ENCODE assay signal across 8 cellular contexts in genomic region chr6:136920216-136920857, GRCh38. TPM values are rescaled to one million over a fixed set of nuclear protein-coding genes. Genes with fewer than 3 reads are reported as not detected.
A peak's percentile ranks its signal among the peaks of the same experiment; 100 is the strongest.
DNase-seq lines count a peak whose midpoint lies in the region; ATAC-seq, FAIRE-seq and TF ChIP-seq lines count a peak whose summit lies in the region.
"Had no signal": no experiment of that assay in that cellular context is flagged by ENCODE, and none has a peak within 500 bp of the region (broad histone marks: within the 10 kb centered on the region; RNA-seq: fewer than 3 reads in every experiment).

No MANE protein-coding gene starts in this region.

- 43% methylated on average over 16 of the region's 16 CpGs; no CpG with 5 or more reads in 1 of the 2 experiments for WGBS in H1 (ENCODE audit: extremely low coverage in 1 of 2, insufficient coverage in 1 of 2, insufficient read length in 1 of 2, insufficient replicate concordance in 2 of 2, low coverage in 1 of 2, low lambda C conversion rate in 2 of 2, missing lambda C conversion rate in 1 of 2), 2 experiments
- WGBS in psoas muscle, 3 donors = 7 to 11% (median 7%) methylated on average over 16 of the region's 16 CpGs

- peak overlapping the region; percentile 35 for H2BK12ac ChIP-seq in H1 (ENCODE audit: low read depth, low read length)

- intact Hi-C loops in psoas muscle (cut with DNase I) = no loop called here

- H3K23ac ChIP-seq in H1 (ENCODE audit: insufficient read length) = no peak overlapping the region

- H3K36me3 ChIP-seq in H1 (ENCODE audit: control insufficient read depth in 2 of 4, insufficient read depth in 4 of 4, low read length in 3 of 4) (peaks cover 0 to 4% (median 0%) of the 10 kb centered on the region in 4 experiments; a peak in 1 of 8 replicates), psoas muscle (ENCODE audit: insufficient read depth in 1 of 2, low read depth in 1 of 2) (no peaks in the 10 kb centered on the region), BE2C (peaks cover 3% of the 10 kb centered on the region; the same call in 1 of the 2 replicates)

- TF ChIP-seq RAD21 in H1 (IDR thresholded peaks at IDR 0.05 in 1 of 2, conservative IDR thresholded peaks at IDR 0.05 in 1 of 2; ENCODE audit: low read depth in 2 of 2, low read length in 2 of 2) = no peak

- H3K14ac ChIP-seq in H1 (ENCODE audit: insufficient read length) = no peak overlapping the region

- no peaks in the 10 kb centered on the region for H4K20me1 ChIP-seq in H1 (replicated peaks in 1 of 2; ENCODE audit: control insufficient read depth in 1 of 2, insufficient read depth in 2 of 2, low read length in 2 of 2)

- H2AFZ ChIP-seq in H1 (ENCODE audit: low read length) = 0 out of 2 replicates have a peak overlapping the region, but pooled peaks have one; percentile 19

- no peak overlapping the region; a peak in 1 of 7 replicates for H3K9ac ChIP-seq in H1 (replicated peaks in 1 of 4; ENCODE audit: extremely low read depth in 1 of 4, low read depth in 3 of 4, low read length in 3 of 4)

- peaks cover 0 to 12% (median 10%) of the 10 kb centered on the region in 4 experiments; a peak in 5 of 7 replicates for H3K4me1 ChIP-seq in H1 (replicated peaks in 1 of 4; ENCODE audit: control insufficient read depth in 3 of 4, insufficient read depth in 4 of 4, low read length in 3 of 4)
- H3K4me1 ChIP-seq in psoas muscle = peaks cover 20% of the 10 kb centered on the region
- H3K4me1 ChIP-seq in BE2C = peaks cover 14% of the 10 kb centered on the region

- H3K79me2 ChIP-seq in H1 (ENCODE audit: control insufficient read depth in 1 of 2, insufficient read depth in 2 of 2, low read length in 2 of 2) = no peaks in the 10 kb centered on the region

- ATAC-seq in psoas muscle (peak in 1 of 4 donors; percentile 27), HG03378 (IDR thresholded peaks at IDR 0.05; ENCODE audit: unreplicated experiment) (no peak)

- POLR2A ChIA-PET in H1 (lab: Charles Lee; ENCODE audit: partially characterized antibody) = interaction anchor here (1.1 kb wide), 1 partner anchor 40 kb away, joined by 3 read pairs; no protein-coding TSS in a partner anchor

- H3K23me2 ChIP-seq in H1 (ENCODE audit: low read depth, low read length) = peaks cover 16% of the 10 kb centered on the region

- H4K8ac ChIP-seq in H1 (ENCODE audit: extremely low read depth, insufficient read depth, low read length) = no peak overlapping the region

- H2BK20ac ChIP-seq in H1 (ENCODE audit: low read length) = no peak overlapping the region

- no peak overlapping the region for H3K27ac ChIP-seq in H1 (ENCODE audit: low read depth, low read length)
- no peak overlapping the region for H3K27ac ChIP-seq in psoas muscle

- CTCF ChIA-PET in H1 (lab: Charles Lee; ENCODE audit: partially characterized antibody) = interaction anchor here (0.6 to 1.9 kb wide), 8 partner anchors 37 to 302 kb away, joined by 3 to 5 read pairs (median 4); partner anchors contain the start of gene MAP3K5

- H2BK5ac ChIP-seq in H1 (ENCODE audit: low read depth, low read length) = no peak overlapping the region; the same call in 1 of the 2 replicates

- peaks cover 0 to 3% of the 10 kb centered on the region in 2 experiments; a peak in 1 of 4 replicates for H3K9me3 ChIP-seq in H1 (ENCODE audit: insufficient read depth in 2 of 2, low read depth in 1 of 2, low read length in 1 of 2)
- H3K9me3 ChIP-seq in psoas muscle = no peaks in the 10 kb centered on the region
- H3K9me3 ChIP-seq in BE2C = no peaks in the 10 kb centered on the region; the same call in 1 of the 2 replicates

- no peak overlapping the region for H2BK15ac ChIP-seq in H1 (ENCODE audit: low read length)

- no peaks in the 10 kb centered on the region for H3K79me1 ChIP-seq in H1 (ENCODE audit: low read depth, low read length)

- H3K4me3 ChIP-seq in GM12865 (ENCODE audit: low read depth, low read length) (peak overlapping the region; percentile 58), H1 (ENCODE audit: extremely low read depth in 1 of 4, insufficient read depth in 2 of 4, low read depth in 3 of 4, low read length in 4 of 4) (peak overlapping the region; percentile 37 to 60 (median 48); a peak in 5 of 8 replicates), psoas muscle (peak overlapping the region; percentile 69), BE2C (ENCODE audit: low read depth, low read length) (no peak overlapping the region)

- H3K56ac ChIP-seq in H1 (replicated peaks; ENCODE audit: insufficient read length, low read depth, low read length) = no peak overlapping the region

- no peak for TF ChIP-seq CTCF in GM12865 (IDR thresholded peaks at IDR 0.05; ENCODE audit: insufficient read depth, low read depth, low read length, missing control alignments)
- TF ChIP-seq CTCF in H1 (IDR thresholded peaks at IDR 0.05; ENCODE audit: control extremely low read depth in 1 of 3, insufficient read depth in 1 of 3, low read depth in 1 of 3, low read length in 3 of 3) = no peak
- no peak for TF ChIP-seq CTCF in psoas muscle (IDR thresholded peaks at IDR 0.05)
- no peak for TF ChIP-seq CTCF in BE2C (IDR thresholded peaks at IDR 0.05; ENCODE audit: low read depth, low read length)

- H2AK5ac ChIP-seq in H1 (ENCODE audit: low read depth, low read length) = no peak overlapping the region; the same call in 1 of the 2 replicates

- TF ChIP-seq POLR2A in H1 (IDR thresholded peaks at IDR 0.05; ENCODE audit: control extremely low read depth in 1 of 2, low read depth in 2 of 2, low read length in 2 of 2) = no peak

- no peak overlapping the region for H4K5ac ChIP-seq in H1 (ENCODE audit: insufficient read length, low read depth, low read length)

- DNase-seq in GM12865 (ENCODE audit: low read depth) (no peak), NAMALWA (ENCODE audit: low spot score) (peak; percentile 7), H1 (ENCODE audit: low read depth in 1 of 2, low spot score in 2 of 2) (no peak), psoas muscle (no peak), GOT3 (lab: John Stamatoyannopoulos, UW) (no peak), BE2C (no peak)

- TF ChIP-seq EP300 in H1 (IDR thresholded peaks at IDR 0.05; ENCODE audit: borderline replicate concordance in 1 of 2, low read depth in 2 of 2, low read length in 2 of 2) = no peak

- no peak for FAIRE-seq in H1 (lab: Jason Lieb, UNC)

- no peak overlapping the region for H2BK120ac ChIP-seq in H1 (replicated peaks; ENCODE audit: low read depth, low read length)

- no peak overlapping the region for H4K91ac ChIP-seq in H1 (replicated peaks; ENCODE audit: insufficient read length, low read length)

- H3K18ac ChIP-seq in H1 (ENCODE audit: extremely low read depth, low read length) = no peak overlapping the region

- H3K27me3 ChIP-seq in H1 (replicated peaks in 1 of 4; ENCODE audit: control insufficient read depth in 3 of 4, extremely low read depth in 1 of 4, insufficient read depth in 3 of 4, low read length in 3 of 4) (peaks cover 30 to 53% (median 52%) of the 10 kb centered on the region in 4 experiments), psoas muscle (ENCODE audit: insufficient read depth in 3 of 3, low read length in 2 of 3) (peaks cover 0 to 83% (median 32%) of the 10 kb centered on the region in 3 donors), BE2C (no peaks in the 10 kb centered on the region)

- H3K4ac ChIP-seq in H1 (replicated peaks; ENCODE audit: insufficient read length, low read depth, low read length) = no peak overlapping the region

- H3K4me2 ChIP-seq in H1 (ENCODE audit: insufficient read depth in 1 of 2, low read depth in 2 of 2, low read length in 2 of 2) = peak overlapping the region; percentile 88 to 99

TF ChIP-seq in H1, 55 proteins besides CTCF, POLR2A, EP300 and RAD21:
- no peak for TF ChIP-seq KDM5A (IDR thresholded peaks at IDR 0.05; ENCODE audit: low read length)
- no peak for TF ChIP-seq CHD2 (IDR thresholded peaks at IDR 0.05; ENCODE audit: low read length)
- TF ChIP-seq RNF2 (IDR thresholded peaks at IDR 0.05; ENCODE audit: borderline replicate concordance, low read depth, low read length, missing control alignments, poor library complexity, severe bottlenecking) = peak; percentile 20
- no peak for TF ChIP-seq TEAD4 (IDR thresholded peaks at IDR 0.05; ENCODE audit: low read depth, low read length)
- TF ChIP-seq HDAC2 (IDR thresholded peaks at IDR 0.05; ENCODE audit: borderline replicate concordance in 1 of 2, low read depth in 2 of 2, low read length in 2 of 2) = no peak
- no peak for TF ChIP-seq HDAC6 (IDR thresholded peaks at IDR 0.05; ENCODE audit: low read depth, low read length)
- TF ChIP-seq SRF (IDR thresholded peaks at IDR 0.05; ENCODE audit: low read depth, low read length) = no peak

RNA-seq across cellular contexts. Expression of gene SLC35D3, which starts 1.8 kb away (rescaled TPM):
- 0.39 and 0.57 TPM in 2 replicates for total RNA-seq in H1 (2021; fragmentation: NEBNext Ultra II Directional; extraction: Animal tissue kit (Norgen Biotek cat#: 25700))
- polyA plus RNA-seq in H1 (2011; rRNA removed) = 0.27 and 0.74 TPM in 2 replicates
- polyA plus RNA-seq in H1 (2011; cell fraction: cytosol; rRNA removed) = 0.48 TPM
- 0.51 TPM for polyA plus RNA-seq in H1 (2011; cell fraction: nucleus; rRNA removed)
- 0.14 to 0.37 TPM (median 0.30 TPM) in 4 replicates for polyA plus RNA-seq in H1 (2012, experiment 1 of 2)
- 0.21 TPM for polyA plus RNA-seq in H1 (2012, experiment 2 of 2)
- polyA plus RNA-seq in H1 (2013, experiment 1 of 2) = 1.0 TPM
- polyA plus RNA-seq in H1 (2013, experiment 2 of 2) = 1.2 TPM
- 0.09 and 0.20 TPM in 2 replicates for polyA minus RNA-seq in H1 (2011; rRNA and poly(A)+ RNA removed)
- polyA minus RNA-seq in H1 (2011; cell fraction: cytosol; rRNA and poly(A)+ RNA removed) = not detected
- polyA minus RNA-seq in H1 (2011; cell fraction: nucleus; rRNA and poly(A)+ RNA removed) = 0.30 TPM
- not detected for total RNA-seq in psoas muscle
- not detected for polyA plus RNA-seq in psoas muscle
- polyA plus RNA-seq in BE2C (2012; ENCODE audit: insufficient read depth, insufficient read length, low read depth) = 1.5 TPM
- total RNA-seq: M059J had no signal
